ENCODE assay signal across 19 cellular contexts in genomic region chr5:25641140-25641539, GRCh38.
A peak's percentile ranks its signal among the peaks of the same experiment; 100 is the strongest.
DNase-seq lines count a peak whose midpoint lies in the region; ATAC-seq, FAIRE-seq and TF ChIP-seq lines count a peak whose summit lies in the region.
"Had no signal": no experiment of that assay in that cellular context is flagged by ENCODE, and none has a peak within 500 bp of the region (broad histone marks: within the 10 kb centered on the region; RNA-seq: fewer than 3 reads in every experiment).

No MANE protein-coding gene starts in this region.

- no peaks in the 10 kb centered on the region for H3K27me3 ChIP-seq in HepG2 (ENCODE audit: control insufficient read depth in 1 of 2, insufficient read depth in 2 of 2, low read length in 2 of 2)
- no peaks in the 10 kb centered on the region for H3K27me3 ChIP-seq in right lobe of liver
- no peaks in the 10 kb centered on the region for H3K27me3 ChIP-seq in Karpas-422 (ENCODE audit: low read length)
- H3K27me3 ChIP-seq in SU-DHL-6 (ENCODE audit: low read length): no peaks in the 10 kb centered on the region
- H3K27me3 ChIP-seq: BE2C had no signal

- H3K4me1 ChIP-seq in HepG2 (ENCODE audit: insufficient read depth, low read length) (no peaks in the 10 kb centered on the region), right lobe of liver (no peaks in the 10 kb centered on the region), Karpas-422 (ENCODE audit: low read length) (no peaks in the 10 kb centered on the region)
- H3K4me1 ChIP-seq: BE2C, HAP-1 had no signal

- CTCF ChIA-PET in HepG2 (lab: Yijun Ruan, JAX; ENCODE audit: low intra/inter-chr PET ratio, low total read pairs): no interaction called here

- H3K9ac ChIP-seq in HepG2 (ENCODE audit: insufficient read depth, low read depth, low read length) (no peak overlapping the region), Karpas-422 (ENCODE audit: low read length) (no peak overlapping the region), SU-DHL-6 (ENCODE audit: low read length) (no peak overlapping the region)
- H3K9ac ChIP-seq: GM23248 had no signal

- H3K36me3 ChIP-seq in HepG2 (replicated peaks in 1 of 2; ENCODE audit: control insufficient read depth in 1 of 2, insufficient read depth in 2 of 2, low read length in 2 of 2) (no peaks in the 10 kb centered on the region), right lobe of liver (no peaks in the 10 kb centered on the region), Karpas-422 (ENCODE audit: insufficient read depth, low read length) (no peaks in the 10 kb centered on the region), SU-DHL-6 (ENCODE audit: low read length) (peaks cover 5% of the 10 kb centered on the region; the same call in 1 of the 2 replicates)
- H3K36me3 ChIP-seq: BE2C, HAP-1 had no signal

- H3K9me3 ChIP-seq in HepG2 (ENCODE audit: low read length) (peaks cover 31% of the 10 kb centered on the region), right lobe of liver (no peaks in the 10 kb centered on the region), Karpas-422 (ENCODE audit: low read length) (no peaks in the 10 kb centered on the region), SU-DHL-6 (ENCODE audit: insufficient read depth, low read length) (no peaks in the 10 kb centered on the region)
- H3K9me3 ChIP-seq: BE2C, HAP-1 had no signal

- H3F3A ChIP-seq in SU-DHL-6 (ENCODE audit: insufficient read depth): no peaks in the 10 kb centered on the region

- no peaks in the 10 kb centered on the region for H4K20me1 ChIP-seq in HepG2 (ENCODE audit: insufficient read depth, low read length)
- no peaks in the 10 kb centered on the region for H4K20me1 ChIP-seq in Karpas-422 (ENCODE audit: insufficient read depth, low read depth, low read length)
- H4K20me1 ChIP-seq in SU-DHL-6 (ENCODE audit: low read depth, low read length): no peaks in the 10 kb centered on the region

- no TSS peak for BruUV-seq in HepG2 (replicated peaks; lab: Mats Ljungman, UMichigan)

- no peak for DNase-seq in HepG2 (ENCODE audit: low spot score)
- no peak for DNase-seq in right lobe of liver
- DNase-seq in Karpas-422: no peak
- peak; percentile 19 for DNase-seq in retina
- DNase-seq in stimulated activated CD4-positive, alpha-beta T cell treated with anti-CD3 and anti-CD28 coated beads, Interleukin-2, amount 100 ng/mL, for 48 hours: no peak
- DNase-seq: ACHN; BE2C; CD4-positive, CD25-positive, alpha-beta regulatory T cell; CD8-positive, alpha-beta memory T cell; COR-L47; DMS 273 treated with DMSO at 0.1 percent for 48 hours; GDM1; GM23248 had no signal

- 2% methylated on average over 2 of the region's 2 CpGs for whole genome bisulfite sequencing in HepG2 (ENCODE audit: low lambda C conversion rate)
- WGBS in right lobe of liver (ENCODE audit: insufficient coverage, low coverage, low lambda C conversion rate, missing lambda C conversion rate): 85% methylated on average over 2 of the region's 2 CpGs

- no peak overlapping the region for H3K27ac ChIP-seq in HepG2 (ENCODE audit: extremely low read length, insufficient read depth, low read length)
- H3K27ac ChIP-seq in right lobe of liver: no peak overlapping the region
- no peak overlapping the region for H3K27ac ChIP-seq in Karpas-422 (ENCODE audit: low read length)
- H3K27ac ChIP-seq in SU-DHL-6 (ENCODE audit: low read depth, low read length): no peak overlapping the region
- H3K27ac ChIP-seq: GM23248 had no signal

- H3K4me2 ChIP-seq in HepG2 (ENCODE audit: low read depth, low read length) (no peak overlapping the region), Karpas-422 (ENCODE audit: low read depth, low read length, poor library complexity, severe bottlenecking) (no peak overlapping the region), SU-DHL-6 (ENCODE audit: low read depth, low read length, poor library complexity, severe bottlenecking) (no peak overlapping the region)

- H2AFZ ChIP-seq in HepG2 (ENCODE audit: low read length) (no peak overlapping the region), Karpas-422 (ENCODE audit: low read length) (peak overlapping the region; percentile 43; the same call in 1 of the 2 replicates), SU-DHL-6 (ENCODE audit: low read depth, low read length, severe bottlenecking) (peak overlapping the region; percentile 64)
- H2AFZ ChIP-seq: GM23248 had no signal

- POLR2A ChIA-PET in HepG2 (lab: Yijun Ruan, JAX): no interaction called here

- TF ChIP-seq EP300 in HepG2 (IDR thresholded peaks at IDR 0.05; ENCODE audit: low read depth in 2 of 2, low read length in 2 of 2): no peak
- TF ChIP-seq EP300 in HepG2 (CRISPR knock-in tag; IDR thresholded peaks at IDR 0.05; ENCODE audit: borderline replicate concordance): no peak

- no peaks in the 10 kb centered on the region for H3K9me2 ChIP-seq in Karpas-422 (replicated peaks; ENCODE audit: insufficient read depth, low read length)
- no peaks in the 10 kb centered on the region for H3K9me2 ChIP-seq in SU-DHL-6 (replicated peaks; ENCODE audit: insufficient read depth, low read length)

- FAIRE-seq in HepG2 (lab: Jason Lieb, UNC): no peak
- FAIRE-seq: GM12892, K562 had no signal

- ATAC-seq in HepG2: no peak
- no peak for ATAC-seq in right lobe of liver
- ATAC-seq in HG02763 (IDR thresholded peaks at IDR 0.05; ENCODE audit: unreplicated experiment): no peak
- ATAC-seq in GM18498 (IDR thresholded peaks at IDR 0.05; ENCODE audit: unreplicated experiment): no peak
- ATAC-seq: K562 had no signal

- TF ChIP-seq POLR2A in HepG2 (IDR thresholded peaks at IDR 0.05; ENCODE audit: insufficient read depth in 1 of 2, low read depth in 2 of 2, low read length in 2 of 2) (no peak), right lobe of liver (IDR thresholded peaks at IDR 0.05) (no peak)

- in situ Hi-C loops in HepG2 (cut with HindIII; ENCODE audit: extremely low pct_ligation_motif_present, low pct_unique_long_range_greater_than_20kb): no loop called here

- no peak overlapping the region for H3K4me3 ChIP-seq in HepG2 (replicated peaks in 1 of 3; ENCODE audit: insufficient read depth in 1 of 3, low read depth in 2 of 3, low read length in 3 of 3)
- H3K4me3 ChIP-seq in right lobe of liver: no peak overlapping the region
- H3K4me3 ChIP-seq in Karpas-422 (ENCODE audit: low read length): no peak overlapping the region
- no peak overlapping the region for H3K4me3 ChIP-seq in SU-DHL-6 (ENCODE audit: insufficient read depth, low read length, poor library complexity, severe bottlenecking)
- H3K4me3 ChIP-seq: GM23248, HAP-1, K562 had no signal

- intact Hi-C loops in HepG2 (cut with micrococcal nuclease; ENCODE audit: unreplicated experiment) (no loop called here), right lobe of liver (cut with DNase I) (no loop called here)

- no peak for TF ChIP-seq CTCF in HepG2 (CRISPR knock-in tag; IDR thresholded peaks at IDR 0.05)
- no peak for TF ChIP-seq CTCF in right lobe of liver (IDR thresholded peaks at IDR 0.05)
- TF ChIP-seq CTCF in SU-DHL-6 (IDR thresholded peaks at IDR 0.05; ENCODE audit: insufficient read depth, low read length, poor library complexity, severe bottlenecking): no peak

- H3K79me2 ChIP-seq in HepG2 (ENCODE audit: insufficient read depth, low read length): no peaks in the 10 kb centered on the region
- no peaks in the 10 kb centered on the region for H3K79me2 ChIP-seq in Karpas-422 (ENCODE audit: low read length)
- no peaks in the 10 kb centered on the region for H3K79me2 ChIP-seq in SU-DHL-6 (ENCODE audit: insufficient read depth, low read length)

- no peak for TF ChIP-seq RAD21 in HepG2 (CRISPR knock-in tag; IDR thresholded peaks at IDR 0.05)

TF ChIP-seq in HepG2, 621 proteins besides CTCF, POLR2A, EP300 and RAD21:
- TF ChIP-seq KMT2A (CRISPR knock-in tag; IDR thresholded peaks at IDR 0.05) (no peak), JARID2 (CRISPR knock-in tag; IDR thresholded peaks at IDR 0.05; ENCODE audit: insufficient replicate concordance) (no peak), NFE2L2 (IDR thresholded peaks at IDR 0.05; ENCODE audit: low read length) (peak; percentile 45; the same call in 1 of the 2 replicates), MIXL1 (CRISPR knock-in tag; IDR thresholded peaks at IDR 0.05) (no peak)
